Comparison of ENCODE assay signal across 8 cellular contexts in genomic region chr5:180810210-180811011, GRCh38. TPM values are rescaled to one million over a fixed set of nuclear protein-coding genes. Genes with fewer than 3 reads are reported as not detected.
DNase-seq lines count a peak whose midpoint lies in the region; ATAC-seq and TF ChIP-seq lines count a peak whose summit lies in the region.

No MANE protein-coding gene starts in this region.

- ATAC-seq in HG02642 (IDR thresholded peaks at IDR 0.05; ENCODE audit: poor library complexity, unreplicated experiment) = peak; percentile 75
- peak; percentile 96 for ATAC-seq in Right ventricle myocardium superior (ENCODE audit: poor library complexity)

- H3K9ac ChIP-seq in trophoblast cell (ENCODE audit: low read length) = peak overlapping the region; percentile 94

- WGBS in trophoblast cell (ENCODE audit: extremely low coverage, insufficient coverage, insufficient read length) = no CpG with 5 or more reads among the region's 74 CpGs
- 0% methylated on average over 55 to 71 of the region's 74 CpGs for WGBS in tibial nerve, 2 donors

- peak overlapping the region; percentile 37 for H2BK12ac ChIP-seq in trophoblast cell (ENCODE audit: low read length)

- H4K8ac ChIP-seq in trophoblast cell (ENCODE audit: low read depth, low read length) = peak overlapping the region; percentile 99

- H3K9me3 ChIP-seq in trophoblast cell (ENCODE audit: insufficient read depth, low read depth, low read length) (no peaks in the 10 kb centered on the region), tibial nerve (no peaks in the 10 kb centered on the region)

- H3K27me3 ChIP-seq in trophoblast cell (ENCODE audit: insufficient read depth, low read length) (no peaks in the 10 kb centered on the region), tibial nerve (no peaks in the 10 kb centered on the region)

- no peak for TF ChIP-seq CTCF in GM12865 (IDR thresholded peaks at IDR 0.05; ENCODE audit: insufficient read depth, low read depth, low read length, missing control alignments)
- peak in 2 of 5 experiments; percentile 7 to 18 for TF ChIP-seq CTCF in tibial nerve (IDR thresholded peaks at IDR 0.05)

- peak; percentile 99 for DNase-seq in GM12865 (ENCODE audit: low read depth)
- peak; percentile 94 for DNase-seq in NCI-H1092 treated with DMSO at 0.1 percent for 48 hours (lab: John Stamatoyannopoulos, UW)
- peak; percentile 87 for DNase-seq in SKM-1 (lab: John Stamatoyannopoulos, UW; ENCODE audit: unreplicated experiment)
- DNase-seq in activated naive CD8-positive, alpha-beta T cell treated with anti-CD3 and anti-CD28 coated beads, Interleukin-2, amount 50 U/mL, for 16 hours (ENCODE audit: low read depth, low spot score) = peak; percentile 88
- DNase-seq in Right ventricle myocardium superior = peak; percentile 98
- peak; percentile 96 to 97 for DNase-seq in trophoblast cell
- peak; percentile 89 to 95 for DNase-seq in tibial nerve (ENCODE audit: low spot score in 2 of 2)

- H4K12ac ChIP-seq in trophoblast cell (ENCODE audit: low read depth, low read length) = peak overlapping the region; percentile 99

- H3K4ac ChIP-seq in trophoblast cell (ENCODE audit: low read depth, low read length) = peak overlapping the region; percentile 93

- peak overlapping the region; percentile 69 for H3K4me2 ChIP-seq in trophoblast cell (ENCODE audit: low read length)

- no peak overlapping the region for H3K23ac ChIP-seq in trophoblast cell (ENCODE audit: low read length)

- H3K36me3 ChIP-seq in trophoblast cell (ENCODE audit: control insufficient read depth in 1 of 2, insufficient read depth in 2 of 2, low read length in 2 of 2) (peaks cover 0 to 7% of the 10 kb centered on the region in 2 experiments), tibial nerve (no peaks in the 10 kb centered on the region)

- peaks cover 10% of the 10 kb centered on the region for H3K79me2 ChIP-seq in trophoblast cell (ENCODE audit: control insufficient read depth, insufficient read depth, low read length, poor library complexity)

- H3K18ac ChIP-seq in trophoblast cell (ENCODE audit: low read length) = peak overlapping the region; percentile 100

- H4K91ac ChIP-seq in trophoblast cell (ENCODE audit: low read depth, low read length) = peak overlapping the region; percentile 98

- peaks cover 17% of the 10 kb centered on the region for H3K79me1 ChIP-seq in trophoblast cell (ENCODE audit: low read length)

- peak; percentile 77 to 94 for TF ChIP-seq EP300 in tibial nerve (IDR thresholded peaks at IDR 0.05)

- H3K4me1 ChIP-seq in trophoblast cell (ENCODE audit: control insufficient read depth in 1 of 2, insufficient read depth in 2 of 2, low read length in 2 of 2) = peaks cover 12 to 24% of the 10 kb centered on the region in 2 experiments
- H3K4me1 ChIP-seq in tibial nerve = peaks cover 3 to 53% (median 39%) of the 10 kb centered on the region in 4 donors

- H2BK120ac ChIP-seq in trophoblast cell (ENCODE audit: insufficient read depth, low read length, poor library complexity) = peak overlapping the region; percentile 88

- H3K14ac ChIP-seq in trophoblast cell (ENCODE audit: low read length) = peak overlapping the region; percentile 96

- TF ChIP-seq POLR2A in tibial nerve (IDR thresholded peaks at IDR 0.05) = peak; percentile 85 to 87

- H3K27ac ChIP-seq in trophoblast cell (ENCODE audit: low read depth, low read length) = peak overlapping the region; percentile 99
- H3K27ac ChIP-seq in tibial nerve = peak overlapping the region; percentile 96 to 98 (median 96)

- intact Hi-C loops in Right ventricle myocardium superior (cut with DNase I) = no loop called here

- H2AK5ac ChIP-seq in trophoblast cell (ENCODE audit: low read length) = peak overlapping the region; percentile 51

- peak overlapping the region; percentile 90 for H3K4me3 ChIP-seq in GM12865 (ENCODE audit: low read depth, low read length)
- peak overlapping the region; percentile 96 for H3K4me3 ChIP-seq in trophoblast cell (ENCODE audit: low read depth, low read length)
- peak overlapping the region; percentile 65 to 91 (median 76) for H3K4me3 ChIP-seq in tibial nerve

- peak overlapping the region; percentile 95 for H2AFZ ChIP-seq in trophoblast cell (ENCODE audit: insufficient read depth, low read length, poor library complexity)

- peak overlapping the region; percentile 98 for H2BK5ac ChIP-seq in trophoblast cell (ENCODE audit: low read depth, low read length, poor library complexity)

RNA-seq across cellular contexts. Expression of gene MGAT1, which starts 7.8 kb away (rescaled TPM):
- total RNA-seq in Right ventricle myocardium superior (66.2 TPM), tibial nerve (100 to 1,000 TPM; 161 to 216 (median 195) TPM)
- 153 and 167 TPM in 2 replicates for polyA plus RNA-seq in trophoblast cell (2013)

RNA-seq across cellular contexts. Expression of gene ZFP62, which starts 50.7 kb away (rescaled TPM):
- total RNA-seq in Right ventricle myocardium superior (16.6 TPM), tibial nerve (10 to 100 TPM; 17.0 to 35.1 (median 25.3) TPM)
- 22.6 and 23.8 TPM in 2 replicates for polyA plus RNA-seq in trophoblast cell (2013)

Comparison
In these comparisons a context has a peak if more than half of its experiments do, and no peak if none do; other contexts are left out.
1. Peak in every context shown above with its lines: DNase-seq, ATAC-seq, H3K4me3 ChIP-seq and H3K27ac ChIP-seq.